ENCODE assay signal across 1 cellular context in genomic region chr1:225963735-225964530, GRCh38.
TF ChIP-seq lines count a peak whose summit lies in the region.

No MANE protein-coding gene starts in this region.

TF ChIP-seq in HepG2, 621 proteins besides CTCF, POLR2A, EP300 and RAD21:
- TF ChIP-seq SRSF9 (IDR thresholded peaks at IDR 0.05; ENCODE audit: borderline replicate concordance, insufficient read depth, low read depth, low read length, poor library complexity, severe bottlenecking) (no peak), ZNF878 (CRISPR knock-in tag; IDR thresholded peaks at IDR 0.05) (no peak), ZNF549 (CRISPR knock-in tag; IDR thresholded peaks at IDR 0.05) (no peak)
- TF ChIP-seq, protein P1, sequence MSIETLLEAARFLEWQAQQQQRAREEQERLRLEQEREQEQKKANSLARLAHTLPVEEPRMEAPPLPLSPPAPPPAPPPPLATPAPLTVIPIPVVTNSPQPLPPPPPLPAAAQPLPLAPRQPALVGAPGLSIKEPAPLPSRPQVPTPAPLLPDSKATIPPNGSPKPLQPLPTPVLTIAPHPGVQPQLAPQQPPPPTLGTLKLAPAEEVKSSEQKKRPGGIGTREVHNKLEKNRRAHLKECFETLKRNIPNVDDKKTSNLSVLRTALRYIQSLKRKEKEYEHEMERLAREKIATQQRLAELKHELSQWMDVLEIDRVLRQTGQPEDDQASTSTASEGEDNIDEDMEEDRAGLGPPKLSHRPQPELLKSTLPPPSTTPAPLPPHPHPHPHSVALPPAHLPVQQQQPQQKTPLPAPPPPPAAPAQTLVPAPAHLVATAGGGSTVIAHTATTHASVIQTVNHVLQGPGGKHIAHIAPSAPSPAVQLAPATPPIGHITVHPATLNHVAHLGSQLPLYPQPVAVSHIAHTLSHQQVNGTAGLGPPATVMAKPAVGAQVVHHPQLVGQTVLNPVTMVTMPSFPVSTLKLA (IDR thresholded peaks at IDR 0.05) = peak; percentile 100
